1 cellular context compared by ENCODE assay signal in genomic region chr2:136324966-136325365, GRCh38.
TF ChIP-seq lines count a peak whose summit lies in the region.

No MANE protein-coding gene starts in this region.

TF ChIP-seq in GM23338, 12 proteins besides CTCF, POLR2A, EP300 and RAD21 (continued from another document):
- TF ChIP-seq REST (IDR thresholded peaks at IDR 0.05; ENCODE audit: unreplicated experiment) (no peak), ZNF331 (CRISPR knock-in tag; IDR thresholded peaks at IDR 0.05; ENCODE audit: low read depth) (no peak), CREB1 (CRISPR knock-in tag; IDR thresholded peaks at IDR 0.05; ENCODE audit: low read depth) (no peak), JUNB (IDR thresholded peaks at IDR 0.05; ENCODE audit: unreplicated experiment) (no peak), STAT1 (IDR thresholded peaks at IDR 0.05; ENCODE audit: unreplicated experiment) (no peak), POLR2AphosphoS5 (IDR thresholded peaks at IDR 0.05; ENCODE audit: low read depth) (no peak), ZNF462 (CRISPR knock-in tag; IDR thresholded peaks at IDR 0.05) (no peak), ZNF114 (CRISPR knock-in tag; IDR thresholded peaks at IDR 0.05) (no peak), NANOG (IDR thresholded peaks at IDR 0.05; ENCODE audit: borderline replicate concordance) (no peak), EZH2 (IDR thresholded peaks at IDR 0.05; ENCODE audit: low read depth, unreplicated experiment) (no peak)
